ENCODE assay signal across 8 cellular contexts in the genomic region with DNA sequence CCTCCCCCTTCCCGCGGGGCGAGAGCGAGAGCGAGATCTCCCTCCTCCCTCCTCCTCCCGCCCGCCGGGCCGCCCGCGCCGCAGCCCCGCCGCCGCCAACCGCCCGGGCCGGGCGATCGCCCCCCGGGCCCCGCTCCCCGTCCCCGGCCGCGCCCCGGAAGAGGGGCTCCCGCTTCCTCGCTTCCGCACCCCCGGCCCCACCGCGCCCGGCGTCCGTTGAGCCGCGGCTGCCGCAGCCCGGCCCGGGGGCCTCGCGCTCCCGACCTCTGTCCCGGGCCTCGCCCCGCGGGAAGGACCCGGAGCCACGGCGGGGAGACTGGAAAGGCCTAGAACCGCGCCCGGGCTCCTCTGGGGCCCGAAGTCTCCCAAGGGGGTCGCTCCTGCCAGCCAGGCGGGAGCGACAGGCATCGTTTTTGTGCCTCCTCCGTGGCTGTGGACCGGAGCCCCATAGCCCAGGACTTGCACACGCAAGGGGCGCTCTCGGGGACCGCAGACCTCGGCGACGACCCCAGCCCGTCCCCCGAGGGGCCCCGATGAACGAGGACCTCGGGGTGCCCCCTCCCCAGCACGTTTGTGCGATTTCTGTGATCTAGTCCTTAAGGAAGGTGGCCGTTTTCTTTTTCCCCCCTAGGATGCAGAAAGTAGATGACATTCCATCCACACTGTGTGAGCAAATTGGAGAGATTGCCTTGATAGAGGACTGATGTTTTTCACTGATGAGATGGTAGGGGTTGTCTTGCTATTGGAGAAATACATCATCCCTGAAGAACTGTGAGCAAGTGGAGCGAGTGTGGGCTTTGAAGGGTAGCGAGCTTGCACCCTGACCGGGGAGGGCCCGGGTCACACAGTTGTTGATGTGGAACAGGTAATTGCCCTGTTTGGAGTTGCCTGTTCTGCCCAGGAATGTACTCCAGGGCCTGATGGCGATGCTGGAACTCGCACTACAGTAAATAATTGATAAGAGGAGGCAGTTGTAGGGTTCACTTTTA. TPM values are rescaled to one million over a fixed set of nuclear protein-coding genes. Genes with fewer than 3 reads are reported as not detected.
DNase-seq lines count a peak whose midpoint lies in the region; ATAC-seq and TF ChIP-seq lines count a peak whose summit lies in the region.

No MANE protein-coding gene starts in this region.

- H3K4me1 ChIP-seq in foreskin keratinocyte = peaks cover 6% of the 10 kb centered on the region

- ATAC-seq in HG03159 (IDR thresholded peaks at IDR 0.05; ENCODE audit: unreplicated experiment) (peak; percentile 4), foreskin keratinocyte (peak; percentile 1), HG03097 (IDR thresholded peaks at IDR 0.05; ENCODE audit: low FRiP score, unreplicated experiment) (no peak), HG02759 (IDR thresholded peaks at IDR 0.05; ENCODE audit: unreplicated experiment) (no peak)

- TF ChIP-seq CTCF in foreskin keratinocyte (conservative IDR thresholded peaks at IDR 0.05) = no peak

- H3K27me3 ChIP-seq in foreskin keratinocyte = no peaks in the 10 kb centered on the region

- DNase-seq in stimulated activated CD4-positive, alpha-beta T cell treated with anti-CD3 and anti-CD28 coated beads, Interleukin-12 subunit alpha, Interleukin-12 subunit beta, amount 100 ng/mL, for 48 hours (ENCODE audit: low read depth in 2 of 3, low spot score in 1 of 3) = peak in 2 of 3 donors; percentile 12 to 20
- no peak for DNase-seq in stimulated activated CD4-positive, alpha-beta T cell treated with anti-CD3 and anti-CD28 coated beads, Interleukin-4, amount 100 ng/mL, for 4 hours
- DNase-seq in activated CD4-positive, alpha-beta T cell treated with anti-CD3 and anti-CD28 coated beads, Interleukin-2, amount 50 U/mL, for 1 hour = peak; percentile 34
- DNase-seq in foreskin keratinocyte = no peak
- peak; percentile 86 for DNase-seq in posterior vena cava (ENCODE audit: low spot score)

- intact Hi-C loops in posterior vena cava (cut with DNase I) = no loop called here

- peak overlapping the region; percentile 86 for H3K27ac ChIP-seq in foreskin keratinocyte

RNA-seq across cellular contexts. Expression of a gene that starts 0.6 kb away (rescaled TPM):
- total RNA-seq in foreskin keratinocyte = 14.0 and 15.5 TPM in 2 replicates
- polyA plus RNA-seq in foreskin keratinocyte = 8.9 and 9.4 TPM in 2 replicates
- total RNA-seq in posterior vena cava = 10 to 100 TPM; 14.7 to 20.9 TPM

RNA-seq across cellular contexts. Expression of a gene that starts 15.5 kb away (rescaled TPM):
- total RNA-seq in foreskin keratinocyte = not detected in 2 replicates
- polyA plus RNA-seq in foreskin keratinocyte = not detected in 2 replicates
- not detected for total RNA-seq in posterior vena cava

Comparison
In these comparisons a context has a peak if more than half of its experiments do, and no peak if none do; other contexts are left out.
1. DNase-seq: peak in stimulated activated CD4-positive, alpha-beta T cell treated with anti-CD3 and anti-CD28 coated beads, Interleukin-12 subunit alpha, Interleukin-12 subunit beta, amount 100 ng/mL, for 48 hours (2 of 3), activated CD4-positive, alpha-beta T cell treated with anti-CD3 and anti-CD28 coated beads, Interleukin-2, amount 50 U/mL, for 1 hour (single experiment) and posterior vena cava (single experiment); none in stimulated activated CD4-positive, alpha-beta T cell treated with anti-CD3 and anti-CD28 coated beads, Interleukin-4, amount 100 ng/mL, for 4 hours (0 of 2) and foreskin keratinocyte (0 of 2).
2. ATAC-seq: peak in HG03159 (single experiment) and foreskin keratinocyte (single experiment); none in HG03097 (single experiment) and HG02759 (single experiment).